16 cellular contexts compared by ENCODE assay signal in the genomic region with DNA sequence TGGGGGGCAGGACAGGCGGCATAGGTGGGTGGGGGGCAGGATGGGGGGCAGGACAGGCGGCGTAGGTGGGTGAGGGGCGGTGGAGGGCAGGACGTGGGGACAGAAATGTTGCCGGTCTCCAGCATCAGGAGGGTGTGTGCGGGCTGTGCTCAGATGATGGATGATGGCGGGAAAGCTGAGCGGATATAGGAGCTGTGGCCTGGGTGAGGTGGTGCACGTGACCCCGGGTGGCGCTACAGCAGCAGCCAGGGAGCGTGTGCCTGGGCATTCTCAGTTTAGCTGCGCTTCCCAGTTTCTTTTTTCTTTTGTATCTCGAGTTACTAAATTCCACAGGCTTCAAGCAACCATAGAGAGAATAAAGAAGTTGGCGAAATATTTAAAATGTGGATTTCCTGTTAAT. TPM values are rescaled to one million over a fixed set of nuclear protein-coding genes. Genes with fewer than 3 reads are reported as not detected.
DNase-seq lines count a peak whose midpoint lies in the region; TF ChIP-seq lines count a peak whose summit lies in the region.
"Had no signal": no experiment of that assay in that cellular context is flagged by ENCODE, and none has a peak within 500 bp of the region (broad histone marks: within the 10 kb centered on the region; RNA-seq: fewer than 3 reads in every experiment).

No MANE protein-coding gene starts in this region.

- peaks cover 53% of the 10 kb centered on the region for H3K36me3 ChIP-seq in WERI-Rb-1
- no peaks in the 10 kb centered on the region for H3K36me3 ChIP-seq in testis (ENCODE audit: low read depth, missing control alignments)

- H3K4me3 ChIP-seq in WERI-Rb-1 (ENCODE audit: low read depth, low read length) (no peak overlapping the region), testis (no peak overlapping the region)
- H3K4me3 ChIP-seq: MG63 had no signal

- H3K4me1 ChIP-seq in testis: no peaks in the 10 kb centered on the region

- CTCF ChIA-PET in GM10248 (lab: Yijun Ruan, JAX): interaction anchor here (1.0 kb wide), 1 partner anchor 11 kb away, joined by 4 read pairs; no protein-coding TSS in a partner anchor

- no peak overlapping the region for H3K27ac ChIP-seq in WERI-Rb-1
- H3K27ac ChIP-seq in testis: peak overlapping the region in 1 of 2 donors; percentile 19
- H3K27ac ChIP-seq: C4-2B, HL-60, KMS-11 had no signal

- intact Hi-C loops in testis (cut with DNase I; ENCODE audit: low total_unique reads): no loop called here

- 81% methylated on average over 16 of the region's 16 CpGs for WGBS in testis, 2 donors

- H3K9me3 ChIP-seq in WERI-Rb-1 (ENCODE audit: severe bottlenecking): peaks cover 8% of the 10 kb centered on the region
- H3K9me3 ChIP-seq in testis: no peaks in the 10 kb centered on the region
- H3K9me3 ChIP-seq: MG63 had no signal

- H3K27me3 ChIP-seq in WERI-Rb-1 (ENCODE audit: insufficient read depth, low read depth, severe bottlenecking) (no peaks in the 10 kb centered on the region), testis (no peaks in the 10 kb centered on the region)
- H3K27me3 ChIP-seq: MG63 had no signal

- TF ChIP-seq POLR2A in testis (IDR thresholded peaks at IDR 0.05): no peak

- POLR2A ChIA-PET in GM10248 (lab: Yijun Ruan, JAX): no interaction called here

- peak; percentile 33 for DNase-seq in NCI-H82 (lab: John Stamatoyannopoulos, UW)
- DNase-seq in NCI-H82 treated with DMSO at 0.1 percent for 48 hours (lab: John Stamatoyannopoulos, UW; ENCODE audit: unreplicated experiment): no peak
- peak; percentile 25 for DNase-seq in WERI-Rb-1
- peak; percentile 60 for DNase-seq in left kidney (ENCODE audit: low read depth, low spot score)
- DNase-seq in GM10248 (ENCODE audit: extremely low spot score): no peak
- DNase-seq in HuH-7.5 (ENCODE audit: low spot score): no peak
- no peak for DNase-seq in GM20000 (ENCODE audit: low spot score)
- no peak for DNase-seq in testis
- DNase-seq: DMS153, MG63, NCI-H146, NCI-H446 treated with DMSO at 0.1 percent for 48 hours, SIG-M5 had no signal

- peak; percentile 25 for TF ChIP-seq CTCF in WERI-Rb-1 (IDR thresholded peaks at IDR 0.05; ENCODE audit: low read depth, low read length)
- TF ChIP-seq CTCF in GM10248 (IDR thresholded peaks at IDR 0.05; ENCODE audit: control extremely low read depth, extremely low read depth, low read depth, missing control alignments): no peak
- TF ChIP-seq CTCF in GM20000 (IDR thresholded peaks at IDR 0.05; ENCODE audit: extremely low read depth, missing control alignments): no peak
- TF ChIP-seq CTCF in testis (IDR thresholded peaks at IDR 0.05): no peak

RNA-seq across cellular contexts. Expression of a gene that starts 19.0 kb away (rescaled TPM):
- 10 to 100 TPM; 45.2 to 46.0 TPM for total RNA-seq in testis
- 25.7 TPM for polyA plus RNA-seq in testis (ENCODE audit: insufficient read depth, low read depth, low replicate concordance)

RNA-seq across cellular contexts. Expression of a gene that starts 21.3 kb away (rescaled TPM):
- 10 to 100 TPM; 19.4 to 21.4 TPM for total RNA-seq in testis
- 13.7 TPM for polyA plus RNA-seq in testis (ENCODE audit: insufficient read depth, low read depth, low replicate concordance)

RNA-seq across cellular contexts. Expression of a gene that starts 23.4 kb away (rescaled TPM):
- total RNA-seq in testis: 1 to 10 TPM; 1.7 to 3.4 TPM
- 1.3 TPM for polyA plus RNA-seq in testis (ENCODE audit: insufficient read depth, low read depth, low replicate concordance)

RNA-seq across cellular contexts. Expression of a gene that starts 37.3 kb away (rescaled TPM):
- 100 to 1,000 TPM; 152 to 160 TPM for total RNA-seq in testis
- 79.6 TPM for polyA plus RNA-seq in testis (ENCODE audit: insufficient read depth, low read depth, low replicate concordance)

Comparison
In these comparisons a context has a peak if more than half of its experiments do, and no peak if none do; other contexts are left out.
1. DNase-seq: peak in NCI-H82 (single experiment), WERI-Rb-1 (single experiment) and left kidney (single experiment); none in NCI-H82 treated with DMSO at 0.1 percent for 48 hours (single experiment), GM10248 (single experiment), HuH-7.5 (single experiment), GM20000 (single experiment) and testis (single experiment).